Comparison of ENCODE assay signal across 8 cellular contexts in the genomic region with DNA sequence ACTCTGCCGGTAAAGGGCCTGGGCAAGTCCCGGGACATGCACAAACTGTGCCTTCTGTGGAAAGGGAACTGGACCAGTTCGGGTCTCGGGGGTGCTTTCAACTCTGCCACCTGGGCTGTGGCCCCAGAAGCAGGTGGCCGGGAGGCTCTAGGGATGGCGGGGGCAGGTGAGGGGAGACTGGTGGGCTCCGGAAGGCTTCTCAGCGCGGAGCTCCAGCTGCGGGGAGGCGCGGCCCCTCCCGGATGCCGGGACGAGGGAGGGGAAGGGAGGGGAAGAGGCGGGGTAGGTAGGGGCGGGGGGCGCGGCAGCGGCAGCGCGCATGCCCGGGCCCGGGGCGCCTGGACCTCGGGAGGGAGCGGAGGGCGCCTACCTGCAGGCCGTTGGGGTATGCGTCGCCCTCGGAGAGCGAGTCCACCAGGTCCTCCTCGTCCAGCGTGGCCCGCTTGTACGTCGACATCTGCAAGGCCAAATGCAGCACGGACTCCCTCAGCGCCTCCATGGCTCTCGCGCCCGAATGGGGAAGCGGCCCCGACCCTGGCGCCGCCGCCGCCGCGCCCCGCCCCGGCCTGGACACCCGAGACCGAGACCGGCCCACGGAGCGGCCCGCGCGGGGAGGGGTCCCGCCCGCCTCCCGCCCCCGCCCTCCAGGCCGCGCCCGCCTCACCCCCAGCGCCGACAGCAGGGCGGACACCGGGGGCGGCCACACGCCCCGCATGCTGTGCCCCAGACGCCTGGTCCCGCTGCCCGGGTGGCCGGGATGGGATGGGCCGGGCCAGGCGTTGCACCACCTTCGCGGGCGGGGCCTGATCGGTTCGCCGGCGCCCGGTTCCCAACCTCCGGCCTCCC. TPM values are rescaled to one million over a fixed set of nuclear protein-coding genes. Genes with fewer than 3 reads are reported as not detected.
DNase-seq lines count a peak whose midpoint lies in the region; ATAC-seq and TF ChIP-seq lines count a peak whose summit lies in the region.

A gene (minus strand): TSS at position 764 of the 846 bp plus-strand sequence. CDS start 49 bp downstream, at position 715.

- no peaks in the 10 kb centered on the region for H3K9me3 ChIP-seq in body of pancreas
- no peaks in the 10 kb centered on the region for H3K9me3 ChIP-seq in iPS-20b (ENCODE audit: insufficient read depth, low read depth, low read length)
- H3K9me3 ChIP-seq in smooth muscle cell (replicated peaks; ENCODE audit: low read depth) = no peaks in the 10 kb centered on the region

- ATAC-seq in activated CD4-positive, CD25-positive, alpha-beta regulatory T cell treated with anti-CD3 and anti-CD28 coated beads, Interleukin-2, amount 50 U/mL, for 24 hours = no peak
- ATAC-seq in body of pancreas (peak; percentile 51), GM19324 (IDR thresholded peaks at IDR 0.05; ENCODE audit: low FRiP score, unreplicated experiment) (no peak)

- WGBS in body of pancreas, 2 donors = 0 to 1% methylated on average over 5 to 64 of the region's 90 CpGs
- 3% methylated on average over 40 of the region's 90 CpGs for WGBS in smooth muscle cell (ENCODE audit: low lambda C conversion rate)

- H4K20me1 ChIP-seq in smooth muscle cell (ENCODE audit: low read depth) = peaks cover 39% of the 10 kb centered on the region

- peak within 1 kb of the TSS; percentile 31 to 83 for H3K4me3 ChIP-seq in body of pancreas
- H3K4me3 ChIP-seq in iPS-20b (ENCODE audit: low read length) = peak within 1 kb of the TSS; percentile 79
- H3K4me3 ChIP-seq in smooth muscle cell = peak within 1 kb of the TSS; percentile 60

- peaks cover 15% of the 10 kb centered on the region for H3F3A ChIP-seq in smooth muscle cell (ENCODE audit: low read depth)

- no peak within 1 kb of the TSS for H2AFZ ChIP-seq in smooth muscle cell (ENCODE audit: low read depth)

- intact Hi-C loops in body of pancreas (cut with DNase I) = loop anchor here (10.0 kb wide), 1 partner anchor 45 kb away; no protein-coding TSS in a partner anchor

- peak within 1 kb of the TSS; percentile 95 for H3K4me2 ChIP-seq in smooth muscle cell

- H3K27me3 ChIP-seq in body of pancreas (no peaks in the 10 kb centered on the region), iPS-20b (ENCODE audit: insufficient read depth, low read length) (no peaks in the 10 kb centered on the region; the same call in 1 of the 2 replicates), smooth muscle cell (ENCODE audit: low read depth) (no peaks in the 10 kb centered on the region)

- peak within 1 kb of the TSS; percentile 72; the same call in 1 of the 2 replicates for H3K9ac ChIP-seq in iPS-20b (ENCODE audit: low read depth, low read length)
- peak within 1 kb of the TSS; percentile 62 for H3K9ac ChIP-seq in smooth muscle cell (ENCODE audit: low read depth)

- H3K27ac ChIP-seq in body of pancreas = peak within 1 kb of the TSS; percentile 45 to 71 (median 69)
- no peak within 1 kb of the TSS for H3K27ac ChIP-seq in iPS-20b (ENCODE audit: low read length)
- peak within 1 kb of the TSS; percentile 55 for H3K27ac ChIP-seq in smooth muscle cell (ENCODE audit: low read depth)

- peaks cover 68% of the 10 kb centered on the region for H3K4me1 ChIP-seq in body of pancreas
- H3K4me1 ChIP-seq in iPS-20b (ENCODE audit: insufficient read depth, low read length) = peaks cover 14% of the 10 kb centered on the region
- H3K4me1 ChIP-seq in smooth muscle cell (ENCODE audit: low read depth) = peaks cover 25% of the 10 kb centered on the region

- DNase-seq in activated CD4-positive, CD25-positive, alpha-beta regulatory T cell treated with anti-CD3 and anti-CD28 coated beads, Interleukin-2, amount 50 U/mL, for 72 hours = peak; percentile 53
- DNase-seq in T follicular helper cell (ENCODE audit: low read depth) (peak; percentile 33), body of pancreas (peak in 3 of 4 donors; percentile 43 to 63 (median 45)), smooth muscle cell (lab: John Stamatoyannopoulos, UW; ENCODE audit: unreplicated experiment) (no peak), inferior parietal cortex (ENCODE audit: extremely low spot score) (no peak)

- TF ChIP-seq CTCF in body of pancreas (IDR thresholded peaks at IDR 0.05) = no peak
- no peak for TF ChIP-seq CTCF in smooth muscle cell (IDR thresholded peaks at IDR 0.05; ENCODE audit: borderline replicate concordance, insufficient read depth, poor library complexity, severe bottlenecking)

- TF ChIP-seq POLR2A in body of pancreas (IDR thresholded peaks at IDR 0.05) = peak in 1 of 3 donors; percentile 28

- H3K36me3 ChIP-seq in body of pancreas (replicated peaks in 1 of 2; ENCODE audit: insufficient read depth in 1 of 2, low read depth in 2 of 2) = no peaks in the 10 kb centered on the region
- no peaks in the 10 kb centered on the region for H3K36me3 ChIP-seq in iPS-20b (ENCODE audit: insufficient read depth, low read depth, low read length)
- H3K36me3 ChIP-seq in smooth muscle cell (ENCODE audit: low read depth) = no peaks in the 10 kb centered on the region

- peaks cover 92% of the 10 kb centered on the region for H3K79me2 ChIP-seq in smooth muscle cell (ENCODE audit: low read depth)

RNA-seq across cellular contexts. Expression of the gene that starts here (rescaled TPM):
- 10 to 100 TPM; 79.1 to 83.3 TPM for total RNA-seq in body of pancreas
- 63.8 and 129 TPM in 2 replicates for total RNA-seq in smooth muscle cell
- 101 and 108 TPM in 2 replicates for polyA plus RNA-seq in smooth muscle cell

Comparison
In these comparisons a context has a peak if more than half of its experiments do, and no peak if none do; other contexts are left out.
1. DNase-seq: peak in activated CD4-positive, CD25-positive, alpha-beta regulatory T cell treated with anti-CD3 and anti-CD28 coated beads, Interleukin-2, amount 50 U/mL, for 72 hours (single experiment), T follicular helper cell (single experiment) and body of pancreas (3 of 4); none in smooth muscle cell (single experiment) and inferior parietal cortex (single experiment).
2. Peak in every context shown above with its lines, with median percentiles within 50 percentile points of each other: H3K4me3 ChIP-seq.